Comparison of ENCODE assay signal across 26 cellular contexts in the genomic region with DNA sequence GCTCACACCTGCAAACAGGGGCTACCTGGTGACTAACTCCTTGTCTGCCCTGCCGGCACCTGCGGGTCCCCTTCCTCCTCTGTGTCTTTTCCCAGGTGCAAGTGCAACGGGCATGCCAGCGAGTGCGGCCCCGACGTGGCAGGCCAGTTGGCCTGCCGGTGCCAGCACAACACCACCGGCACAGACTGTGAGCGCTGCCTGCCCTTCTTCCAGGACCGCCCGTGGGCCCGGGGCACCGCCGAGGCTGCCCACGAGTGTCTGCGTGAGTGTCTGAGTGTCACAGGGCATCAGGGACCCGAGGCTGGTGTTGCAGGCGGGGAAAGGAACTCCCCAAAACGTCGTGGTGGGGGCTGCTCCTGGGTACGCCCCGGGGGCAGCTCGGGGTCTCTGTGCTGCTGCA. TPM values are rescaled to one million over a fixed set of nuclear protein-coding genes. Genes with fewer than 3 reads are reported as not detected.
"Had no signal": no experiment of that assay in that cellular context is flagged by ENCODE, and none has a peak within 500 bp of the region (broad histone marks: within the 10 kb centered on the region; RNA-seq: fewer than 3 reads in every experiment).

No MANE protein-coding gene starts in this region.

- H3K9ac ChIP-seq: parathyroid adenoma had no signal

- H3K36me3 ChIP-seq: colonic mucosa, esophagus muscularis mucosa, gastroesophageal sphincter, heart left ventricle, lower lobe of right lung, neutrophil, right lobe of liver, stomach, thyroid gland had no signal

- H3K4me3 ChIP-seq: colonic mucosa, esophagus muscularis mucosa, gastroesophageal sphincter, heart left ventricle, lower lobe of right lung, right lobe of liver, stomach, thyroid gland had no signal

- H3K4me1 ChIP-seq: colonic mucosa, foreskin keratinocyte, parathyroid adenoma, right lobe of liver had no signal

- FAIRE-seq: endothelial cell of umbilical vein, small intestine, urothelium cell line had no signal

- H3K4me1 Mint-ChIP-seq: immature natural killer cell had no signal

- H3K27ac ChIP-seq: colonic mucosa, foreskin keratinocyte, heart left ventricle, neutrophil, parathyroid adenoma, right lobe of liver, stomach, thyroid gland had no signal

- H3K9me3 Mint-ChIP-seq: dendritic cell treated with granulocyte-macrophage colony-stimulating factor and Interleukin-4, amounts not matched to agents 40 ng/mL and 50 ng/mL, for 4 days had no signal

- DNase-seq: colonic mucosa; effector memory CD4-positive, alpha-beta T cell; foreskin keratinocyte; hippocampal formation; immature natural killer cell; islet precursor cell; lower lobe of right lung; naive thymus-derived CD8-positive, alpha-beta T cell; right lobe of liver; small intestine; stimulated activated CD4-positive, alpha-beta T cell treated with anti-CD3 and anti-CD28 coated beads, Interleukin-12 subunit alpha, Interleukin-12 subunit beta, amount 100 ng/mL, for 4 hours; stimulated activated CD4-positive, alpha-beta T cell treated with anti-CD3 and anti-CD28 coated beads, Interleukin-1b, Interleukin-23, amount 100 ng/mL, for 48 hours; stimulated activated CD4-positive, alpha-beta T cell treated with anti-CD3 and anti-CD28 coated beads, Interleukin-4, amount 100 ng/mL, for 1 hour; stimulated activated CD8-positive, alpha-beta memory T cell treated with anti-CD3 and anti-CD28 coated beads, Interleukin-4, amount 100 ng/mL, for 48 hours; stimulated activated naive CD4-positive, alpha-beta T cell; stomach; thyroid gland had no signal

- ATAC-seq: foreskin keratinocyte; gastroesophageal sphincter; naive thymus-derived CD8-positive, alpha-beta T cell had no signal

- H3K9me3 ChIP-seq: colonic mucosa, esophagus muscularis mucosa, gastroesophageal sphincter, heart left ventricle, lower lobe of right lung, neutrophil, right lobe of liver, stomach, thyroid gland had no signal

- H3K27me3 ChIP-seq: colonic mucosa, heart left ventricle, neutrophil, right lobe of liver, thyroid gland had no signal

- H3K79me2 ChIP-seq: parathyroid adenoma had no signal

- H2AFZ ChIP-seq: parathyroid adenoma had no signal

- H3K4me3 Mint-ChIP-seq: dendritic cell treated with granulocyte-macrophage colony-stimulating factor and Interleukin-4, amounts not matched to agents 40 ng/mL and 50 ng/mL, for 4 days; immature natural killer cell; naive thymus-derived CD8-positive, alpha-beta T cell had no signal

- H3K27ac Mint-ChIP-seq: dendritic cell treated with granulocyte-macrophage colony-stimulating factor and Interleukin-4, amounts not matched to agents 40 ng/mL and 50 ng/mL, for 4 days; immature natural killer cell; naive thymus-derived CD8-positive, alpha-beta T cell; progenitor cell of endocrine pancreas had no signal

RNA-seq across cellular contexts. Expression of a gene that starts 27.1 kb away (rescaled TPM):
- total RNA-seq: foreskin keratinocyte had no signal
- polyA plus RNA-seq: foreskin keratinocyte, immature natural killer cell had no signal
